In the genomic region with DNA sequence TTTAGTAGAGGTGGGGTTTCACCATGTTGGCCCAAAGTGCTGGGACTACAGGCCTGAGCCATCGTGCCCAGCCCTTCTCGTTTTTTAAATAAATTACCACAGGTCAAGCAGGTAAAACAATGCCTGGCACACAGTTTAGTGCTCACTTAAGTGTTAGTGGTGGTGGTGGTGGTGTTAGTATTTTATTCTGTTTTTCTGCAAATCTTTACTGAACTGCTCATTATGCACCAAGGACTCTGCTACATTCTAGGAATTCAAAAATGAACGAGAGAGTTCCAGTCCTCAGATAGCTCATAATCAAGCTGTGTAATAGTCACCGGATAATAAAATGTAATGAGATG, we compare ENCODE assay signal across 8 cellular contexts. TPM values are rescaled to one million over a fixed set of nuclear protein-coding genes. Genes with fewer than 3 reads are reported as not detected.
A peak's percentile ranks its signal among the peaks of the same experiment; 100 is the strongest.
DNase-seq lines count a peak whose midpoint lies in the region; ATAC-seq and TF ChIP-seq lines count a peak whose summit lies in the region.

No MANE protein-coding gene starts in this region.

- peaks cover 15% of the 10 kb centered on the region for H3K4me1 Mint-ChIP-seq in mesothelial cell of epicardium

- intact Hi-C loops in heart left ventricle (cut with DNase I): loop anchor here in 3 of 10 donors (2.0 kb wide), 2 partner anchors 16 to 18 kb away; a partner anchor contains a TSS
- intact Hi-C loops in Right ventricle myocardium superior (cut with DNase I): no loop called here
- intact Hi-C loops in breast epithelium (cut with DNase I; ENCODE audit: low total_unique reads): loop anchor here (5.0 kb wide), 1 partner anchor 64 kb away; a partner anchor contains a TSS

- no peaks in the 10 kb centered on the region for H3K9me3 Mint-ChIP-seq in mesothelial cell of epicardium

- DNase-seq in heart left ventricle (no peak), Right ventricle myocardium superior (no peak), breast epithelium (ENCODE audit: low spot score in 2 of 2) (no peak), mesothelial cell of epicardium (ENCODE audit: low spot score in 2 of 2, unreplicated experiment in 2 of 2) (no peak), NCI-H128 (lab: John Stamatoyannopoulos, UW; ENCODE audit: unreplicated experiment) (no peak), AG08396 (ENCODE audit: low spot score) (no peak), DMS153 (lab: John Stamatoyannopoulos, UW) (no peak)

- H3K4me1 ChIP-seq in heart left ventricle: peaks cover 0 to 23% (median 17%) of the 10 kb centered on the region in 12 donors
- no peaks in the 10 kb centered on the region for H3K4me1 ChIP-seq in breast epithelium

- peaks cover 17% of the 10 kb centered on the region for H3K36me3 Mint-ChIP-seq in mesothelial cell of epicardium

- peak in 2 of 4 donors; percentile 0 to 6 for ATAC-seq in heart left ventricle
- ATAC-seq in Right ventricle myocardium superior (ENCODE audit: poor library complexity): no peak
- ATAC-seq in HG02852 (IDR thresholded peaks at IDR 0.05; ENCODE audit: unreplicated experiment): no peak

- H3K27me3 ChIP-seq in heart left ventricle: no peaks in the 10 kb centered on the region
- no peaks in the 10 kb centered on the region for H3K27me3 ChIP-seq in breast epithelium

- peaks cover 0 to 30% (median 13%) of the 10 kb centered on the region in 9 donors for H3K36me3 ChIP-seq in heart left ventricle
- H3K36me3 ChIP-seq in breast epithelium: no peaks in the 10 kb centered on the region

- H3K27me3 Mint-ChIP-seq in mesothelial cell of epicardium (ENCODE audit: low read depth): no peaks in the 10 kb centered on the region

- H3K27ac ChIP-seq in heart left ventricle: peak overlapping the region; percentile 77 to 98 (median 95)
- peak overlapping the region; percentile 89 to 90 for H3K27ac ChIP-seq in breast epithelium

- TF ChIP-seq POLR2A in heart left ventricle (IDR thresholded peaks at IDR 0.05): no peak
- TF ChIP-seq POLR2A in breast epithelium (IDR thresholded peaks at IDR 0.05): no peak

- H3K4me3 Mint-ChIP-seq in mesothelial cell of epicardium: peak overlapping the region; percentile 100

- 2% methylated on average over 4 of the region's 4 CpGs for WGBS in heart left ventricle, 4 donors

- TF ChIP-seq CTCF in heart left ventricle (IDR thresholded peaks at IDR 0.05): no peak
- no peak for TF ChIP-seq CTCF in breast epithelium (IDR thresholded peaks at IDR 0.05)
- no peak for TF ChIP-seq CTCF in mesothelial cell of epicardium (IDR thresholded peaks at IDR 0.05; ENCODE audit: unreplicated experiment)

- H3K27ac Mint-ChIP-seq in mesothelial cell of epicardium: peak overlapping the region; percentile 100

- no peaks in the 10 kb centered on the region for H3K9me3 ChIP-seq in heart left ventricle
- H3K9me3 ChIP-seq in breast epithelium: no peaks in the 10 kb centered on the region

- H3K4me3 ChIP-seq in heart left ventricle (peak overlapping the region; percentile 53 to 90 (median 72)), breast epithelium (peak overlapping the region; percentile 59 to 78 (median 77))

RNA-seq across cellular contexts. Expression of a gene that starts 0.7 kb away (rescaled TPM):
- total RNA-seq in heart left ventricle (10 to 100 TPM in 6 of 9 donors, 1 to 10 TPM in 3; 7.6 to 21.7 (median 12.1) TPM), Right ventricle myocardium superior (12.2 TPM), breast epithelium (10 to 100 TPM; 22.2 to 48.9 (median 35.1) TPM), mesothelial cell of epicardium (57.4 to 60.0 TPM (median 59.3 TPM) in 3 replicates)
- polyA plus RNA-seq in heart left ventricle: 10 to 100 TPM; 10.2 to 15.6 TPM

RNA-seq across cellular contexts. Expression of a gene that starts 18.4 kb away (rescaled TPM):
- total RNA-seq in heart left ventricle (10 to 100 TPM; 25.8 to 76.2 (median 44.0) TPM), Right ventricle myocardium superior (63.3 TPM), breast epithelium (10 to 100 TPM; 30.4 to 70.8 (median 50.1) TPM), mesothelial cell of epicardium (84.7 to 98.4 TPM (median 93.3 TPM) in 3 replicates)
- 10 to 100 TPM; 25.4 to 84.9 TPM for polyA plus RNA-seq in heart left ventricle

RNA-seq across cellular contexts. Expression of a gene that starts 21.7 kb away (rescaled TPM):
- total RNA-seq in heart left ventricle: 1 to 10 TPM; 1.9 to 3.1 (median 2.1) TPM
- polyA plus RNA-seq in heart left ventricle: 1 to 10 TPM; 1.9 to 2.1 TPM
- 2.0 TPM for total RNA-seq in Right ventricle myocardium superior
- 1 to 10 TPM in 2 of 3 donors, under 1 TPM in 1; 0.16 to 1.6 (median 1.2) TPM for total RNA-seq in breast epithelium
- 0.14 TPM in 1 of 3 replicates, not detected in the others for total RNA-seq in mesothelial cell of epicardium

RNA-seq across cellular contexts. Expression of a gene that starts 43.7 kb away (rescaled TPM):
- total RNA-seq in heart left ventricle (not detected), Right ventricle myocardium superior (not detected), breast epithelium (not detected), mesothelial cell of epicardium (not detected in 3 replicates)
- not detected for polyA plus RNA-seq in heart left ventricle
